ENCODE assay signal across 10 cellular contexts in the genomic region with DNA sequence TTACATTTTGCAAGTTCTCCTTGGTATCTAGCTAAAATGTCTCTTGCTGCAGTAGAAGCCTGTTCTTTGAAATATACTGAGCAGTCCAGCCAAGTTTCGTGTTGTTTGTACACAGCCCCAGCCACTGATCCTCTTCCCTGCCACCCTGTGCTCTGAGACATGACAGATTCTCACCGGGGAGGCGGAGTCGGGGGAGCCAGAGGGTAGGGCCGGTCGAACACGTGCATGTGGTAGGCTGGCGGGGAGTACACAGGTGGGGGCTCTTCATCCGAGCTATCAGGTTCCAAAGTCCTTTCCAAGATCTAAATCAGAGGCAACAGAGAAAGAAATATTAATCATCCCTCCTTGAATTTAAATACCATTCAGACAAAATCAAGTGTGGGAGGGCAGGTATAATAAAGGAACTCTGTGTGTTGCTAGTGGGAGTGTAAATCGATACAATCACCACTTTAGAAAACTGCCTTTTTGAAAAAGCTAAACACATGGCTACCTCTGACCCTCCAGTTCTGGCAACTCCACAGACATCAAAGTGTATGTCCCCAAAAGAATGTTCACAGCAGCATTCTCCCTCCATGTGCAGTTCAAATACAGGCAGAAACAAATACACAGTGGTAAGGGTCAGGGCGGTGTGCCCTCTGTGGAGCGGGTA. TPM values are rescaled to one million over a fixed set of nuclear protein-coding genes. Genes with fewer than 3 reads are reported as not detected.
DNase-seq lines count a peak whose midpoint lies in the region; ATAC-seq and TF ChIP-seq lines count a peak whose summit lies in the region.
"Had no signal": no experiment of that assay in that cellular context is flagged by ENCODE, and none has a peak within 500 bp of the region (broad histone marks: within the 10 kb centered on the region; RNA-seq: fewer than 3 reads in every experiment).

No MANE protein-coding gene starts in this region.

- no peak for ATAC-seq in T-helper 17 cell
- ATAC-seq in thoracic aorta (ENCODE audit: insufficient number of reproducible peaks, low FRiP score, low read depth), result no peak
- ATAC-seq in GM18520 (IDR thresholded peaks at IDR 0.05; ENCODE audit: unreplicated experiment), result no peak
- ATAC-seq in HG03097 (IDR thresholded peaks at IDR 0.05; ENCODE audit: low FRiP score, unreplicated experiment), result no peak

- no peak overlapping the region for H3K4me3 ChIP-seq in thoracic aorta

- peak; percentile 21 for DNase-seq in activated CD4-positive, alpha-beta memory T cell treated with anti-CD3 and anti-CD28 coated beads for 36 hours
- no peak for DNase-seq in activated CD4-positive, alpha-beta memory T cell treated with anti-CD3 and anti-CD28 coated beads, Interleukin-2, amount 10 ng/mL, durations not matched to agents 7 days and 5 days
- no peak for DNase-seq in T-helper 17 cell
- peak; percentile 93 for DNase-seq in left kidney (ENCODE audit: low read depth, low spot score)
- no peak for DNase-seq in thoracic aorta (ENCODE audit: low spot score)
- DNase-seq in NCI-H1092 (lab: John Stamatoyannopoulos, UW), result no peak
- DNase-seq: occipital lobe had no signal

- no peaks in the 10 kb centered on the region for H3K36me3 Mint-ChIP-seq in activated CD4-positive, alpha-beta memory T cell treated with anti-CD3 and anti-CD28 coated beads for 36 hours
- no peaks in the 10 kb centered on the region for H3K36me3 Mint-ChIP-seq in activated CD4-positive, alpha-beta memory T cell treated with anti-CD3 and anti-CD28 coated beads, Interleukin-2, amount 10 ng/mL, durations not matched to agents 7 days and 5 days (ENCODE audit: low read depth)
- H3K36me3 Mint-ChIP-seq in T-helper 17 cell (ENCODE audit: low read depth), result peaks cover 3% of the 10 kb centered on the region
- H3K36me3 Mint-ChIP-seq: stimulated activated effector memory CD8-positive, alpha-beta T cell treated with anti-CD3 and anti-CD28 coated beads, Interleukin-12 subunit alpha, Interleukin-12 subunit beta, amount 100 ng/mL, for 72 hours had no signal

- H3K27me3 ChIP-seq in thoracic aorta (replicated peaks; ENCODE audit: insufficient read depth), result no peaks in the 10 kb centered on the region

- peak overlapping the region; percentile 39 to 59 for H3K27ac ChIP-seq in thoracic aorta

- peaks cover 39 to 72% of the 10 kb centered on the region in 2 donors for H3K4me1 ChIP-seq in thoracic aorta (ENCODE audit: control insufficient read depth in 1 of 2, low read depth in 2 of 2)

- peaks cover 3% of the 10 kb centered on the region for H3K36me3 ChIP-seq in thoracic aorta

- H3K9me3 Mint-ChIP-seq in activated CD4-positive, alpha-beta memory T cell treated with anti-CD3 and anti-CD28 coated beads for 36 hours, result peaks cover 4% of the 10 kb centered on the region
- no peaks in the 10 kb centered on the region for H3K9me3 Mint-ChIP-seq in activated CD4-positive, alpha-beta memory T cell treated with anti-CD3 and anti-CD28 coated beads, Interleukin-2, amount 10 ng/mL, durations not matched to agents 7 days and 5 days
- H3K9me3 Mint-ChIP-seq: stimulated activated effector memory CD8-positive, alpha-beta T cell treated with anti-CD3 and anti-CD28 coated beads, Interleukin-12 subunit alpha, Interleukin-12 subunit beta, amount 100 ng/mL, for 72 hours had no signal

- intact Hi-C loops in activated CD4-positive, alpha-beta memory T cell treated with anti-CD3 and anti-CD28 coated beads for 36 hours (cut with micrococcal nuclease), result loop anchor here (2.0 kb wide), 1 partner anchor 29 kb away; a partner anchor contains a TSS

- no peaks in the 10 kb centered on the region for H3K9me3 ChIP-seq in T-helper 17 cell (ENCODE audit: control insufficient read depth, low read length, poor library complexity, severe bottlenecking)
- H3K9me3 ChIP-seq in thoracic aorta, result no peaks in the 10 kb centered on the region

- H3K4me1 Mint-ChIP-seq in activated CD4-positive, alpha-beta memory T cell treated with anti-CD3 and anti-CD28 coated beads for 36 hours (ENCODE audit: low read depth), result peaks cover 31% of the 10 kb centered on the region
- H3K4me1 Mint-ChIP-seq in activated CD4-positive, alpha-beta memory T cell treated with anti-CD3 and anti-CD28 coated beads, Interleukin-2, amount 10 ng/mL, durations not matched to agents 7 days and 5 days, result peaks cover 8% of the 10 kb centered on the region
- peaks cover 6% of the 10 kb centered on the region for H3K4me1 Mint-ChIP-seq in T-helper 17 cell

- peak overlapping the region; percentile 35 for H3K27ac Mint-ChIP-seq in activated CD4-positive, alpha-beta memory T cell treated with anti-CD3 and anti-CD28 coated beads for 36 hours
- H3K27ac Mint-ChIP-seq in activated CD4-positive, alpha-beta memory T cell treated with anti-CD3 and anti-CD28 coated beads, Interleukin-2, amount 10 ng/mL, durations not matched to agents 7 days and 5 days, result no peak overlapping the region
- peak overlapping the region; percentile 9 for H3K27ac Mint-ChIP-seq in T-helper 17 cell
- H3K27ac Mint-ChIP-seq: stimulated activated effector memory CD8-positive, alpha-beta T cell treated with anti-CD3 and anti-CD28 coated beads, Interleukin-12 subunit alpha, Interleukin-12 subunit beta, amount 100 ng/mL, for 72 hours had no signal

- H3K27me3 Mint-ChIP-seq in activated CD4-positive, alpha-beta memory T cell treated with anti-CD3 and anti-CD28 coated beads for 36 hours, result peaks cover 12% of the 10 kb centered on the region
- peaks cover 24% of the 10 kb centered on the region for H3K27me3 Mint-ChIP-seq in activated CD4-positive, alpha-beta memory T cell treated with anti-CD3 and anti-CD28 coated beads, Interleukin-2, amount 10 ng/mL, durations not matched to agents 7 days and 5 days
- peaks cover 15% of the 10 kb centered on the region for H3K27me3 Mint-ChIP-seq in T-helper 17 cell

- no peak overlapping the region for H3K4me3 Mint-ChIP-seq in activated CD4-positive, alpha-beta memory T cell treated with anti-CD3 and anti-CD28 coated beads for 36 hours
- no peak overlapping the region for H3K4me3 Mint-ChIP-seq in activated CD4-positive, alpha-beta memory T cell treated with anti-CD3 and anti-CD28 coated beads, Interleukin-2, amount 10 ng/mL, durations not matched to agents 7 days and 5 days
- H3K4me3 Mint-ChIP-seq in T-helper 17 cell, result no peak overlapping the region
- H3K4me3 Mint-ChIP-seq: stimulated activated effector memory CD8-positive, alpha-beta T cell treated with anti-CD3 and anti-CD28 coated beads, Interleukin-12 subunit alpha, Interleukin-12 subunit beta, amount 100 ng/mL, for 72 hours had no signal

- TF ChIP-seq CTCF in thoracic aorta (IDR thresholded peaks at IDR 0.05), result no peak

- POLR2A ChIA-PET in activated CD4-positive, alpha-beta memory T cell treated with anti-CD3 and anti-CD28 coated beads for 36 hours (lab: Charles Lee), result interaction anchor here (1.3 kb wide), 1 partner anchor 107 kb away, joined by 4 read pairs; no protein-coding TSS in a partner anchor
- POLR2A ChIA-PET in activated CD4-positive, alpha-beta memory T cell treated with anti-CD3 and anti-CD28 coated beads, Interleukin-2, amount 10 ng/mL, durations not matched to agents 7 days and 5 days (lab: Charles Lee), result interaction anchor here (1.3 kb wide), 1 partner anchor 10 kb away, joined by 6 read pairs; no protein-coding TSS in a partner anchor

- CTCF ChIA-PET in activated CD4-positive, alpha-beta memory T cell treated with anti-CD3 and anti-CD28 coated beads for 36 hours (lab: Charles Lee), result interaction anchor here (0.6 to 3.1 kb wide), 8 partner anchors 13 to 293 kb away, joined by 3 to 18 read pairs (median 3); no protein-coding TSS in a partner anchor
- CTCF ChIA-PET in activated CD4-positive, alpha-beta memory T cell treated with anti-CD3 and anti-CD28 coated beads, Interleukin-2, amount 10 ng/mL, durations not matched to agents 7 days and 5 days (lab: Charles Lee), result interaction anchor here (1.4 to 1.5 kb wide), 2 partner anchors 13 to 120 kb away, joined by 3 to 4 read pairs; no protein-coding TSS in a partner anchor

RNA-seq across cellular contexts. Expression of a gene that starts 29.7 kb away (rescaled TPM):
- 10 to 100 TPM; 58.2 to 64.1 TPM for total RNA-seq in activated CD4-positive, alpha-beta memory T cell treated with anti-CD3 and anti-CD28 coated beads for 36 hours
- 10 to 100 TPM; 30.8 to 35.3 TPM for total RNA-seq in activated CD4-positive, alpha-beta memory T cell treated with anti-CD3 and anti-CD28 coated beads, Interleukin-2, amount 10 ng/mL, durations not matched to agents 7 days and 5 days
- 10 to 100 TPM; 16.6 to 17.0 TPM for total RNA-seq in T-helper 17 cell
- total RNA-seq in thoracic aorta, result 10 to 100 TPM; 16.2 to 16.6 TPM

Comparison
In these comparisons a context has a peak if more than half of its experiments do, and no peak if none do; other contexts are left out.
1. DNase-seq: peak in activated CD4-positive, alpha-beta memory T cell treated with anti-CD3 and anti-CD28 coated beads for 36 hours (single experiment) and left kidney (single experiment); none in activated CD4-positive, alpha-beta memory T cell treated with anti-CD3 and anti-CD28 coated beads, Interleukin-2, amount 10 ng/mL, durations not matched to agents 7 days and 5 days (single experiment), T-helper 17 cell (0 of 3), thoracic aorta (single experiment) and NCI-H1092 (single experiment).